Comparison of ENCODE assay signal across 2 cellular contexts in genomic region chr19:47768604-47769003, GRCh38.
TF ChIP-seq lines count a peak whose summit lies in the region.

No MANE protein-coding gene starts in this region.

TF ChIP-seq in SK-N-SH treated with all-trans-retinoic acid at 6 μM for 48 hours, 23 proteins besides CTCF, POLR2A, EP300 and RAD21:
- TF ChIP-seq SNAI2 (CRISPR knock-in tag; IDR thresholded peaks at IDR 0.05) (no peak), ZFP30 (CRISPR knock-in tag; IDR thresholded peaks at IDR 0.05) (no peak), POU6F1 (CRISPR knock-in tag; IDR thresholded peaks at IDR 0.05; ENCODE audit: borderline replicate concordance, low read depth) (no peak), ZNF8 (CRISPR knock-in tag; IDR thresholded peaks at IDR 0.05) (no peak), OSR1 (CRISPR knock-in tag; IDR thresholded peaks at IDR 0.05) (no peak), BACH2 (CRISPR knock-in tag; IDR thresholded peaks at IDR 0.05; ENCODE audit: borderline replicate concordance) (no peak), CSRNP3 (CRISPR knock-in tag; IDR thresholded peaks at IDR 0.05) (no peak), ISL1 (CRISPR knock-in tag; IDR thresholded peaks at IDR 0.05) (no peak), ZFP3 (CRISPR knock-in tag; IDR thresholded peaks at IDR 0.05) (no peak), ESRRG (CRISPR knock-in tag; IDR thresholded peaks at IDR 0.05) (no peak), CSDC2 (CRISPR knock-in tag; IDR thresholded peaks at IDR 0.05) (no peak), ZNF70 (CRISPR knock-in tag; IDR thresholded peaks at IDR 0.05) (no peak), TOX (CRISPR knock-in tag; IDR thresholded peaks at IDR 0.05; ENCODE audit: borderline replicate concordance) (no peak), ZC3H10 (CRISPR knock-in tag; IDR thresholded peaks at IDR 0.05) (no peak), TSHZ2 (CRISPR knock-in tag; IDR thresholded peaks at IDR 0.05) (no peak), ARNTL (CRISPR knock-in tag; IDR thresholded peaks at IDR 0.05; ENCODE audit: borderline replicate concordance, low read depth) (no peak), PPARA (CRISPR knock-in tag; IDR thresholded peaks at IDR 0.05; ENCODE audit: borderline replicate concordance) (no peak)
- TF ChIP-seq, protein P1, sequence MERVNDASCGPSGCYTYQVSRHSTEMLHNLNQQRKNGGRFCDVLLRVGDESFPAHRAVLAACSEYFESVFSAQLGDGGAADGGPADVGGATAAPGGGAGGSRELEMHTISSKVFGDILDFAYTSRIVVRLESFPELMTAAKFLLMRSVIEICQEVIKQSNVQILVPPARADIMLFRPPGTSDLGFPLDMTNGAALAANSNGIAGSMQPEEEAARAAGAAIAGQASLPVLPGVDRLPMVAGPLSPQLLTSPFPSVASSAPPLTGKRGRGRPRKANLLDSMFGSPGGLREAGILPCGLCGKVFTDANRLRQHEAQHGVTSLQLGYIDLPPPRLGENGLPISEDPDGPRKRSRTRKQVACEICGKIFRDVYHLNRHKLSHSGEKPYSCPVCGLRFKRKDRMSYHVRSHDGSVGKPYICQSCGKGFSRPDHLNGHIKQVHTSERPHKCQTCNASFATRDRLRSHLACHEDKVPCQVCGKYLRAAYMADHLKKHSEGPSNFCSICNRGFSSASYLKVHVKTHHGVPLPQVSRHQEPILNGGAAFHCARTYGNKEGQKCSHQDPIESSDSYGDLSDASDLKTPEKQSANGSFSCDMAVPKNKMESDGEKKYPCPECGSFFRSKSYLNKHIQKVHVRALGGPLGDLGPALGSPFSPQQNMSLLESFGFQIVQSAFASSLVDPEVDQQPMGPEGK (CRISPR knock-in tag; IDR thresholded peaks at IDR 0.05; ENCODE audit: borderline replicate concordance), result no peak

TF ChIP-seq in SK-N-SH, 30 proteins besides CTCF, POLR2A, EP300 and RAD21:
- TF ChIP-seq ZBTB33 (IDR thresholded peaks at IDR 0.05; ENCODE audit: borderline replicate concordance, low read depth) (no peak), SMC3 (IDR thresholded peaks at IDR 0.05; ENCODE audit: low read depth, low read length) (no peak), NFIC (IDR thresholded peaks at IDR 0.05; ENCODE audit: borderline replicate concordance) (no peak), IRF3 (IDR thresholded peaks at IDR 0.05; ENCODE audit: low read depth, low read length) (no peak)
